ENCODE assay signal across 8 cellular contexts in genomic region chr19:19170053-19170945, GRCh38. TPM values are rescaled to one million over a fixed set of nuclear protein-coding genes. Genes with fewer than 3 reads are reported as not detected.
DNase-seq lines count a peak whose midpoint lies in the region; ATAC-seq and TF ChIP-seq lines count a peak whose summit lies in the region.

Gene MEF2B, minus strand, starts transcription at chr19:19170263. Its CDS starts 19,528 bp downstream, at chr19:19150735.

- no peak within 1 kb of the TSS for H2BK5ac ChIP-seq in trophoblast cell (ENCODE audit: low read depth, low read length, poor library complexity)

- H3K4me1 ChIP-seq in CD8-positive, alpha-beta memory T cell (ENCODE audit: insufficient read depth, low read length) = peaks cover 8% of the 10 kb centered on the region
- peaks cover 0 to 5% of the 10 kb centered on the region in 2 experiments for H3K4me1 ChIP-seq in trophoblast cell (ENCODE audit: control insufficient read depth in 1 of 2, insufficient read depth in 2 of 2, low read length in 2 of 2)

- H3K27me3 ChIP-seq in CD8-positive, alpha-beta memory T cell (ENCODE audit: insufficient read depth, low read length, poor library complexity, severe bottlenecking) = no peaks in the 10 kb centered on the region
- no peaks in the 10 kb centered on the region for H3K27me3 ChIP-seq in trophoblast cell (ENCODE audit: insufficient read depth, low read length)

- H3K36me3 ChIP-seq in CD8-positive, alpha-beta memory T cell (ENCODE audit: insufficient read depth, low read length) = no peaks in the 10 kb centered on the region
- H3K36me3 ChIP-seq in trophoblast cell (ENCODE audit: control insufficient read depth in 1 of 2, insufficient read depth in 2 of 2, low read length in 2 of 2) = no peaks in the 10 kb centered on the region

- peaks cover 3 to 8% of the 10 kb centered on the region in 2 donors for H3K27me3 Mint-ChIP-seq in CD8-positive, alpha-beta memory T cell
- H3K27me3 Mint-ChIP-seq in glutamatergic neuron (ENCODE audit: unreplicated experiment) (peaks cover 10% of the 10 kb centered on the region), type B pancreatic cell (peaks cover 19% of the 10 kb centered on the region)

- no peak within 1 kb of the TSS for H4K12ac ChIP-seq in trophoblast cell (ENCODE audit: low read depth, low read length)

- no peak within 1 kb of the TSS for H3K4ac ChIP-seq in trophoblast cell (ENCODE audit: low read depth, low read length)

- H3K27ac ChIP-seq in CD8-positive, alpha-beta memory T cell (ENCODE audit: low read depth, low read length) = no peak within 1 kb of the TSS
- no peak within 1 kb of the TSS for H3K27ac ChIP-seq in RWPE1
- H3K27ac ChIP-seq in trophoblast cell (ENCODE audit: low read depth, low read length) = no peak within 1 kb of the TSS

- peak within 1 kb of the TSS in 3 of 8 donors; percentile 22 to 64 (median 36) for H3K27ac Mint-ChIP-seq in CD8-positive, alpha-beta memory T cell
- H3K27ac Mint-ChIP-seq in glutamatergic neuron (ENCODE audit: unreplicated experiment) = no peak within 1 kb of the TSS
- H3K27ac Mint-ChIP-seq in type B pancreatic cell = peak within 1 kb of the TSS; percentile 63

- no peaks in the 10 kb centered on the region for H3K9me3 Mint-ChIP-seq in CD8-positive, alpha-beta memory T cell
- peaks cover 4% of the 10 kb centered on the region for H3K9me3 Mint-ChIP-seq in glutamatergic neuron (ENCODE audit: unreplicated experiment)
- no peaks in the 10 kb centered on the region for H3K9me3 Mint-ChIP-seq in type B pancreatic cell

- no peak within 1 kb of the TSS for H3K14ac ChIP-seq in trophoblast cell (ENCODE audit: low read length)

- H2BK120ac ChIP-seq in trophoblast cell (ENCODE audit: insufficient read depth, low read length, poor library complexity) = no peak within 1 kb of the TSS

- peak within 1 kb of the TSS; percentile 36 for H3K4me3 ChIP-seq in CD8-positive, alpha-beta memory T cell (ENCODE audit: low read length)
- no peak within 1 kb of the TSS for H3K4me3 ChIP-seq in trophoblast cell (ENCODE audit: low read depth, low read length)

- H3K79me2 ChIP-seq in trophoblast cell (ENCODE audit: control insufficient read depth, insufficient read depth, low read length, poor library complexity) = no peaks in the 10 kb centered on the region

- no peak within 1 kb of the TSS for H3K18ac ChIP-seq in trophoblast cell (ENCODE audit: low read length)

- H2AK5ac ChIP-seq in trophoblast cell (ENCODE audit: low read length) = no peak within 1 kb of the TSS

- H4K8ac ChIP-seq in trophoblast cell (ENCODE audit: low read depth, low read length) = no peak within 1 kb of the TSS

- no peak within 1 kb of the TSS for H3K23ac ChIP-seq in trophoblast cell (ENCODE audit: low read length)

- no peaks in the 10 kb centered on the region for H3K9me3 ChIP-seq in CD8-positive, alpha-beta memory T cell (ENCODE audit: low read length)
- H3K9me3 ChIP-seq in trophoblast cell (ENCODE audit: insufficient read depth, low read depth, low read length) = no peaks in the 10 kb centered on the region

- peak; percentile 84 for ATAC-seq in GM19438 (IDR thresholded peaks at IDR 0.05; ENCODE audit: low read depth, unreplicated experiment)

- no peaks in the 10 kb centered on the region for H3K79me1 ChIP-seq in trophoblast cell (ENCODE audit: low read length)

- no peak for TF ChIP-seq CTCF in RWPE1 (conservative IDR thresholded peaks at IDR 0.05; ENCODE audit: low read depth)
- TF ChIP-seq CTCF in glutamatergic neuron (IDR thresholded peaks at IDR 0.05; ENCODE audit: partially characterized antibody, unreplicated experiment) = no peak
- no peak for TF ChIP-seq CTCF in type B pancreatic cell (conservative IDR thresholded peaks at IDR 0.05)

- peaks cover 14 to 20% (median 15%) of the 10 kb centered on the region in 3 donors for H3K4me1 Mint-ChIP-seq in CD8-positive, alpha-beta memory T cell
- H3K4me1 Mint-ChIP-seq in glutamatergic neuron (ENCODE audit: low read depth, unreplicated experiment) = peaks cover 8% of the 10 kb centered on the region
- peaks cover 9% of the 10 kb centered on the region for H3K4me1 Mint-ChIP-seq in type B pancreatic cell (ENCODE audit: unreplicated experiment)

- peak; percentile 51 to 80 (median 63) for DNase-seq in CD8-positive, alpha-beta memory T cell
- DNase-seq in HPDE6-E6E7 (ENCODE audit: extremely low spot score) = peak; percentile 71
- DNase-seq in RWPE1 (ENCODE audit: low spot score) = peak; percentile 92
- peak; percentile 22 to 68 (median 50) for DNase-seq in activated naive CD4-positive, alpha-beta T cell (lab: John Stamatoyannopoulos, UW)
- DNase-seq in glutamatergic neuron = peak; percentile 89
- DNase-seq in trophoblast cell = peak; percentile 61 to 72
- peak; percentile 82 for DNase-seq in type B pancreatic cell (ENCODE audit: extremely low spot score, unreplicated experiment)

- H3K4me2 ChIP-seq in trophoblast cell (ENCODE audit: low read length) = peak within 1 kb of the TSS; percentile 46

- H2BK12ac ChIP-seq in trophoblast cell (ENCODE audit: low read length) = no peak within 1 kb of the TSS

- CTCF ChIA-PET in CD8-positive, alpha-beta memory T cell (lab: Charles Lee) = no interaction called here
- CTCF ChIA-PET in RWPE1 (lab: Yijun Ruan, JAX) = no interaction called here

- H3K36me3 Mint-ChIP-seq in CD8-positive, alpha-beta memory T cell = peaks cover 0 to 3% (median 3%) of the 10 kb centered on the region in 3 donors
- no peaks in the 10 kb centered on the region for H3K36me3 Mint-ChIP-seq in glutamatergic neuron (ENCODE audit: unreplicated experiment)
- no peaks in the 10 kb centered on the region for H3K36me3 Mint-ChIP-seq in type B pancreatic cell

- H2AFZ ChIP-seq in trophoblast cell (ENCODE audit: insufficient read depth, low read length, poor library complexity) = no peak within 1 kb of the TSS

- H3K4me3 Mint-ChIP-seq in CD8-positive, alpha-beta memory T cell = peak within 1 kb of the TSS in 6 of 7 donors; percentile 52 to 90 (median 65)
- peak within 1 kb of the TSS; percentile 81 for H3K4me3 Mint-ChIP-seq in glutamatergic neuron (ENCODE audit: unreplicated experiment)
- H3K4me3 Mint-ChIP-seq in type B pancreatic cell = peak within 1 kb of the TSS; percentile 76

- H4K91ac ChIP-seq in trophoblast cell (ENCODE audit: low read depth, low read length) = no peak within 1 kb of the TSS

- no peak within 1 kb of the TSS for H3K9ac ChIP-seq in trophoblast cell (ENCODE audit: low read length)

- POLR2A ChIA-PET in CD8-positive, alpha-beta memory T cell (lab: Charles Lee) = no interaction called here
- POLR2A ChIA-PET in RWPE1 (lab: Yijun Ruan, JAX; ENCODE audit: low non-redundant PET) = no interaction called here

- WGBS in trophoblast cell (ENCODE audit: extremely low coverage, insufficient coverage, insufficient read length) = no CpG with 5 or more reads among the region's 57 CpGs

RNA-seq across cellular contexts. Expression of gene MEF2B, which starts in this region (rescaled TPM):
- total RNA-seq in CD8-positive, alpha-beta memory T cell = 1 to 10 TPM; 1.5 to 2.0 TPM
- not detected for polyA plus RNA-seq in CD8-positive, alpha-beta memory T cell
- total RNA-seq in glutamatergic neuron (ENCODE audit: unreplicated experiment) = 1.7 TPM
- polyA plus RNA-seq in trophoblast cell (2013) = 1.1 and 1.2 TPM in 2 replicates
- total RNA-seq in type B pancreatic cell (ENCODE audit: low replicate concordance) = 1.5 and 1.6 TPM in 2 replicates
